8 cellular contexts compared by ENCODE assay signal in genomic region chr1:86773331-86774288, GRCh38.
DNase-seq lines count a peak whose midpoint lies in the region; ATAC-seq, FAIRE-seq and TF ChIP-seq lines count a peak whose summit lies in the region.

No MANE protein-coding gene starts in this region.

- H3K27ac Mint-ChIP-seq in endothelial cell (ENCODE audit: unreplicated experiment): no peak overlapping the region

- peaks cover 24% of the 10 kb centered on the region for H3K4me1 Mint-ChIP-seq in endothelial cell (ENCODE audit: unreplicated experiment)

- H3K27ac ChIP-seq in K562 (ENCODE audit: extremely low read depth, low read depth, low read length): no peak overlapping the region; the same call in 2 of the 3 replicates
- H3K27ac ChIP-seq in osteoblast (ENCODE audit: low read depth, low read length): peak overlapping the region; percentile 75

- no peak for FAIRE-seq in K562 (lab: Jason Lieb, UNC)

- H4K20me1 ChIP-seq in K562 (replicated peaks; ENCODE audit: control insufficient read depth, insufficient read depth, low read length) (no peaks in the 10 kb centered on the region), osteoblast (ENCODE audit: insufficient read depth, low read length) (no peaks in the 10 kb centered on the region)

- H3K27me3 ChIP-seq in K562 (ENCODE audit: control insufficient read depth in 2 of 2, insufficient read depth in 2 of 2, low read length in 2 of 2) (no peaks in the 10 kb centered on the region), osteoblast (ENCODE audit: insufficient read depth, low read length) (no peaks in the 10 kb centered on the region)

- H3K27me3 Mint-ChIP-seq in endothelial cell (ENCODE audit: unreplicated experiment): no peaks in the 10 kb centered on the region

- peaks cover 13 to 35% of the 10 kb centered on the region in 2 experiments; a peak in 4 of 5 replicates for H3K4me1 ChIP-seq in K562 (replicated peaks in 1 of 2; ENCODE audit: control insufficient read depth in 2 of 2, insufficient read depth in 2 of 2, low read length in 2 of 2)
- H3K4me1 ChIP-seq in osteoblast (ENCODE audit: insufficient read depth, low read length): peaks cover 45% of the 10 kb centered on the region

- 31% methylated on average over 5 of the region's 5 CpGs for WGBS in K562 (ENCODE audit: insufficient coverage, low coverage, missing lambda C conversion rate)

- CTCF ChIA-PET in K562 (lab: Yijun Ruan, JAX; ENCODE audit: low intra/inter-chr PET ratio): no interaction called here

- TF ChIP-seq CTCF in K562 (IDR thresholded peaks at IDR 0.05 in 2 of 3, conservative IDR thresholded peaks at IDR 0.05 in 1 of 3; ENCODE audit: insufficient read depth in 2 of 3, low read depth in 1 of 3, low read length in 3 of 3) (no peak), osteoblast (IDR thresholded peaks at IDR 0.05; ENCODE audit: extremely low read depth, low read depth, low read length) (no peak), endothelial cell (IDR thresholded peaks at IDR 0.05; ENCODE audit: unreplicated experiment) (no peak)

- TF ChIP-seq POLR2A in K562 (conservative IDR thresholded peaks at IDR 0.05): no peak

- no peaks in the 10 kb centered on the region for H3K36me3 Mint-ChIP-seq in endothelial cell (ENCODE audit: low read depth, unreplicated experiment)

- H3K9me3 ChIP-seq in K562 (replicated peaks; ENCODE audit: control insufficient read depth, insufficient read depth, low read depth, low read length) (no peaks in the 10 kb centered on the region), osteoblast (ENCODE audit: low read depth, low read length) (no peaks in the 10 kb centered on the region)

- BruUV-seq in K562 (replicated peaks; lab: Mats Ljungman, UMichigan): no TSS peak

- ATAC-seq in GM19455 (IDR thresholded peaks at IDR 0.05; ENCODE audit: unreplicated experiment): peak; percentile 14
- peak; percentile 21 for ATAC-seq in HG03432 (IDR thresholded peaks at IDR 0.05; ENCODE audit: unreplicated experiment)
- ATAC-seq in K562: no peak

- in situ Hi-C loops in K562 (cut with MboI): no loop called here

- no peak for TF ChIP-seq RAD21 in K562 (CRISPR knock-in tag; conservative IDR thresholded peaks at IDR 0.05 in 1 of 2, IDR thresholded peaks at IDR 0.05 in 1 of 2)

- POLR2A ChIA-PET in K562 (lab: Yijun Ruan, JAX): interaction anchor here (0.5 to 0.7 kb wide), 2 partner anchors 52 to 303 kb away, joined by 3 read pairs; no protein-coding TSS in a partner anchor

- intact Hi-C loops in K562 (cut with micrococcal nuclease): no loop called here

- H3K4me2 ChIP-seq in K562 (ENCODE audit: insufficient read depth, low read length) (peak overlapping the region; percentile 23; the same call in 1 of the 2 replicates), osteoblast (ENCODE audit: insufficient read depth, low read length) (peak overlapping the region; percentile 77)

- no peaks in the 10 kb centered on the region for H3K79me2 ChIP-seq in K562 (ENCODE audit: control insufficient read depth, insufficient read depth, low read length)
- H3K79me2 ChIP-seq in osteoblast (ENCODE audit: insufficient read depth, low read length): no peaks in the 10 kb centered on the region

- H3K9me3 Mint-ChIP-seq in endothelial cell (ENCODE audit: unreplicated experiment): no peaks in the 10 kb centered on the region

- H3K36me3 ChIP-seq in K562 (ENCODE audit: control insufficient read depth, insufficient read depth, low read length) (no peaks in the 10 kb centered on the region), osteoblast (ENCODE audit: insufficient read depth, low read length) (no peaks in the 10 kb centered on the region)

- H3K4me3 ChIP-seq in K562 (no peak overlapping the region), osteoblast (ENCODE audit: insufficient read depth, low read length) (peak overlapping the region; percentile 43)

- H2AFZ ChIP-seq in K562 (ENCODE audit: low read depth, low read length) (no peak overlapping the region), osteoblast (ENCODE audit: low read length) (no peak overlapping the region)

- TF ChIP-seq EP300 in K562 (IDR thresholded peaks at IDR 0.05; ENCODE audit: low read length): no peak

- no peaks in the 10 kb centered on the region for H3K9me1 ChIP-seq in K562 (ENCODE audit: control insufficient read depth, insufficient read depth, low read length)

- DNase-seq in K562 (ENCODE audit: extremely low read depth in 1 of 4, low spot score in 3 of 4): no peak
- peak; percentile 3 for DNase-seq in osteoblast (ENCODE audit: insufficient read length, low spot score, missing footprints)
- DNase-seq in midbrain (lab: John Stamatoyannopoulos, UW): no peak
- DNase-seq in amniotic stem cell (lab: John Stamatoyannopoulos, UW): no peak
- DNase-seq in anterior cingulate cortex (lab: John Stamatoyannopoulos, UW): no peak
- DNase-seq in endothelial cell (ENCODE audit: low spot score): no peak

- no peak overlapping the region for H3K4me3 Mint-ChIP-seq in endothelial cell (ENCODE audit: unreplicated experiment)

- no peak overlapping the region for H3K9ac ChIP-seq in K562 (ENCODE audit: insufficient read depth in 1 of 2, low read depth in 2 of 2, low read length in 2 of 2)

TF ChIP-seq in K562, 482 proteins besides CTCF, POLR2A, EP300 and RAD21 (continues in another document):
- TF ChIP-seq CHD7 (IDR thresholded peaks at IDR 0.05; ENCODE audit: low read depth, low read length): no peak
- no peak for TF ChIP-seq TEAD2 (tag; IDR thresholded peaks at IDR 0.05)
- TF ChIP-seq CBX3 (IDR thresholded peaks at IDR 0.05; ENCODE audit: borderline replicate concordance in 1 of 2, low read length in 2 of 2): no peak
- no peak for TF ChIP-seq TFAM (CRISPR knock-in tag; conservative IDR thresholded peaks at IDR 0.05)
- no peak for TF ChIP-seq TOE1 (IDR thresholded peaks at IDR 0.05; ENCODE audit: borderline replicate concordance)
- no peak for TF ChIP-seq TOE1 (CRISPR knock-in tag; IDR thresholded peaks at IDR 0.05; ENCODE audit: borderline replicate concordance, low read depth)
